In genomic region chr3:187198490-187198889, GRCh38 we compare ENCODE assay signal across 23 cellular contexts. TPM values are rescaled to one million over a fixed set of nuclear protein-coding genes. Genes with fewer than 3 reads are reported as not detected.
A peak's percentile ranks its signal among the peaks of the same experiment; 100 is the strongest.
DNase-seq lines count a peak whose midpoint lies in the region; ATAC-seq, FAIRE-seq and TF ChIP-seq lines count a peak whose summit lies in the region.
"Had no signal": no experiment of that assay in that cellular context is flagged by ENCODE, and none has a peak within 500 bp of the region (broad histone marks: within the 10 kb centered on the region; RNA-seq: fewer than 3 reads in every experiment).

No MANE protein-coding gene starts in this region.

- H3K4me3 ChIP-seq in GM12865 (ENCODE audit: low read depth, low read length): no peak overlapping the region
- no peak overlapping the region for H3K4me3 ChIP-seq in H1 (ENCODE audit: extremely low read depth in 1 of 4, insufficient read depth in 2 of 4, low read depth in 3 of 4, low read length in 4 of 4)
- H3K4me3 ChIP-seq: HAP-1 had no signal

- no peaks in the 10 kb centered on the region for H3K79me1 ChIP-seq in H1 (ENCODE audit: low read depth, low read length)

- H3K9me3 ChIP-seq in H1 (ENCODE audit: insufficient read depth in 2 of 2, low read depth in 1 of 2, low read length in 1 of 2): no peaks in the 10 kb centered on the region
- H3K9me3 ChIP-seq: HAP-1 had no signal

- H3K36me3 ChIP-seq in H1 (ENCODE audit: control insufficient read depth in 2 of 4, insufficient read depth in 4 of 4, low read length in 3 of 4): no peaks in the 10 kb centered on the region
- H3K36me3 ChIP-seq: HAP-1 had no signal

- FAIRE-seq in H1 (lab: Jason Lieb, UNC): no peak
- FAIRE-seq: D721Med had no signal

- H3K23me2 ChIP-seq in H1 (ENCODE audit: low read depth, low read length): no peaks in the 10 kb centered on the region

- no peak overlapping the region for H3K18ac ChIP-seq in H1 (ENCODE audit: extremely low read depth, low read length)

- DNase-seq in GM12865 (ENCODE audit: low read depth): peak; percentile 20
- no peak for DNase-seq in H1 (ENCODE audit: low read depth in 1 of 2, low spot score in 2 of 2)
- DNase-seq in SHP77 (lab: John Stamatoyannopoulos, UW): no peak
- DNase-seq in activated CD4-positive, alpha-beta T cell treated with anti-CD3 and anti-CD28 coated beads, Interleukin-2, amount 50 U/mL, for 48 hours: no peak
- DNase-seq in HCEC 1CT: no peak
- DNase-seq: CD8-positive, alpha-beta T cell; COR-L47; DND-41; GDM1; GOT3; HFFc6; KG1 had no signal

- ATAC-seq in GM19395 (IDR thresholded peaks at IDR 0.05; ENCODE audit: unreplicated experiment) (peak; percentile 57), HG03432 (IDR thresholded peaks at IDR 0.05; ENCODE audit: unreplicated experiment) (peak; percentile 63), GM18861 (IDR thresholded peaks at IDR 0.05; ENCODE audit: unreplicated experiment) (no peak)
- ATAC-seq: CD8-positive, alpha-beta T cell had no signal

- no peaks in the 10 kb centered on the region for H3K27me3 ChIP-seq in H1 (replicated peaks in 1 of 4; ENCODE audit: control insufficient read depth in 3 of 4, extremely low read depth in 1 of 4, insufficient read depth in 3 of 4, low read length in 3 of 4)

- no peak overlapping the region for H3K4ac ChIP-seq in H1 (replicated peaks; ENCODE audit: insufficient read length, low read depth, low read length)

- H2AK5ac ChIP-seq in H1 (ENCODE audit: low read depth, low read length): no peak overlapping the region

- no peak overlapping the region for H2BK15ac ChIP-seq in H1 (ENCODE audit: low read length)

- POLR2A ChIA-PET in H1 (lab: Charles Lee; ENCODE audit: partially characterized antibody): interaction anchor here (1.0 to 2.7 kb wide), 2 partner anchors 13 to 34 kb away, joined by 3 to 10 read pairs; no protein-coding TSS in a partner anchor

- no peak for TF ChIP-seq EP300 in H1 (IDR thresholded peaks at IDR 0.05; ENCODE audit: borderline replicate concordance in 1 of 2, low read depth in 2 of 2, low read length in 2 of 2)

- H3K23ac ChIP-seq in H1 (ENCODE audit: insufficient read length): no peak overlapping the region

- H4K5ac ChIP-seq in H1 (ENCODE audit: insufficient read length, low read depth, low read length): no peak overlapping the region

- H2BK20ac ChIP-seq in H1 (ENCODE audit: low read length): no peak overlapping the region; the same call in 1 of the 2 replicates

- TF ChIP-seq CTCF in GM12865 (IDR thresholded peaks at IDR 0.05; ENCODE audit: insufficient read depth, low read depth, low read length, missing control alignments) (no peak), H1 (IDR thresholded peaks at IDR 0.05; ENCODE audit: control extremely low read depth in 1 of 3, insufficient read depth in 1 of 3, low read depth in 1 of 3, low read length in 3 of 3) (no peak)

- H3K9ac ChIP-seq in H1 (replicated peaks in 1 of 4; ENCODE audit: extremely low read depth in 1 of 4, low read depth in 3 of 4, low read length in 3 of 4): no peak overlapping the region

- TF ChIP-seq RAD21 in H1 (IDR thresholded peaks at IDR 0.05 in 1 of 2, conservative IDR thresholded peaks at IDR 0.05 in 1 of 2; ENCODE audit: low read depth in 2 of 2, low read length in 2 of 2): no peak

- H3K56ac ChIP-seq in H1 (replicated peaks; ENCODE audit: insufficient read length, low read depth, low read length): no peak overlapping the region

- H3K14ac ChIP-seq in H1 (ENCODE audit: insufficient read length): no peak overlapping the region

- WGBS in H1 (ENCODE audit: extremely low coverage in 1 of 2, insufficient coverage in 1 of 2, insufficient read length in 1 of 2, insufficient replicate concordance in 2 of 2, low coverage in 1 of 2, low lambda C conversion rate in 2 of 2, missing lambda C conversion rate in 1 of 2), 2 experiments: 92% methylated on average over 4 of the region's 4 CpGs; no CpG with 5 or more reads in 1 of the 2 experiments

- H3K4me1 ChIP-seq in H1 (replicated peaks in 1 of 4; ENCODE audit: control insufficient read depth in 3 of 4, insufficient read depth in 4 of 4, low read length in 3 of 4): peaks cover 0 to 5% (median 1%) of the 10 kb centered on the region in 4 experiments; a peak in 2 of 7 replicates
- H3K4me1 ChIP-seq: HAP-1 had no signal

- H2BK12ac ChIP-seq in H1 (ENCODE audit: low read depth, low read length): no peak overlapping the region

- CTCF ChIA-PET in H1 (lab: Charles Lee; ENCODE audit: partially characterized antibody): interaction anchor here (1.1 to 2.3 kb wide), 3 partner anchors 34 to 120 kb away, joined by 3 to 13 read pairs (median 3); no protein-coding TSS in a partner anchor

- 0 out of 2 replicates have a peak overlapping the region, but pooled peaks have one; percentile 6 for H4K8ac ChIP-seq in H1 (ENCODE audit: extremely low read depth, insufficient read depth, low read length)

- H4K91ac ChIP-seq in H1 (replicated peaks; ENCODE audit: insufficient read length, low read length): no peak overlapping the region

- H3K27ac ChIP-seq in H1 (ENCODE audit: low read depth, low read length): no peak overlapping the region
- H3K27ac ChIP-seq: 22Rv1 had no signal

- no peak overlapping the region for H3K4me2 ChIP-seq in H1 (ENCODE audit: insufficient read depth in 1 of 2, low read depth in 2 of 2, low read length in 2 of 2)

- H2BK5ac ChIP-seq in H1 (ENCODE audit: low read depth, low read length): no peak overlapping the region

- TF ChIP-seq POLR2A in H1 (IDR thresholded peaks at IDR 0.05; ENCODE audit: control extremely low read depth in 1 of 2, low read depth in 2 of 2, low read length in 2 of 2): no peak

- no peaks in the 10 kb centered on the region for H4K20me1 ChIP-seq in H1 (replicated peaks in 1 of 2; ENCODE audit: control insufficient read depth in 1 of 2, insufficient read depth in 2 of 2, low read length in 2 of 2)

- H3K79me2 ChIP-seq in H1 (ENCODE audit: control insufficient read depth in 1 of 2, insufficient read depth in 2 of 2, low read length in 2 of 2): no peaks in the 10 kb centered on the region

- no peak overlapping the region for H2AFZ ChIP-seq in H1 (ENCODE audit: low read length)

- H2BK120ac ChIP-seq in H1 (replicated peaks; ENCODE audit: low read depth, low read length): no peak overlapping the region

TF ChIP-seq in H1, 55 proteins besides CTCF, POLR2A, EP300 and RAD21:
- TF ChIP-seq CBX8 (IDR thresholded peaks at IDR 0.05; ENCODE audit: borderline replicate concordance, low read depth, low read length) (no peak), HDAC6 (IDR thresholded peaks at IDR 0.05; ENCODE audit: low read depth, low read length) (no peak), SP2 (IDR thresholded peaks at IDR 0.05; ENCODE audit: low read length) (no peak), SUZ12 (IDR thresholded peaks at IDR 0.05; ENCODE audit: low read length) (no peak), GABPA (IDR thresholded peaks at IDR 0.05; ENCODE audit: borderline replicate concordance, insufficient read depth, low read length) (no peak), ASH2L (IDR thresholded peaks at IDR 0.05; ENCODE audit: low read length) (no peak), TAF7 (optimal IDR thresholded peaks at IDR 0.05; ENCODE audit: borderline replicate concordance, low read depth, low read length) (no peak), CEBPB (IDR thresholded peaks at IDR 0.05; ENCODE audit: low read depth, low read length) (no peak), TEAD4 (IDR thresholded peaks at IDR 0.05; ENCODE audit: low read depth, low read length) (no peak)

RNA-seq across cellular contexts. Expression of gene RTP1, which starts 1.2 kb away (rescaled TPM):
- total RNA-seq in H1 (2021; fragmentation: NEBNext Ultra II Directional; extraction: Animal tissue kit (Norgen Biotek cat#: 25700)): 3.0 and 3.2 TPM in 2 replicates
- 2.1 and 2.9 TPM in 2 replicates for polyA plus RNA-seq in H1 (2011; rRNA removed)
- polyA plus RNA-seq in H1 (2011; cell fraction: cytosol; rRNA removed): 2.6 TPM
- polyA plus RNA-seq in H1 (2011; cell fraction: nucleus; rRNA removed): 1.6 TPM
- 2.3 to 4.1 TPM (median 3.1 TPM) in 4 replicates for polyA plus RNA-seq in H1 (2012, experiment 1 of 2)
- polyA plus RNA-seq in H1 (2012, experiment 2 of 2): 1.4 TPM
- polyA plus RNA-seq in H1 (2013, experiment 1 of 2): 2.9 TPM
- 2.8 TPM for polyA plus RNA-seq in H1 (2013, experiment 2 of 2)
- 1.8 and 2.0 TPM in 2 replicates for polyA minus RNA-seq in H1 (2011; rRNA and poly(A)+ RNA removed)
- polyA minus RNA-seq in H1 (2011; cell fraction: cytosol; rRNA and poly(A)+ RNA removed): 2.9 TPM
- polyA minus RNA-seq in H1 (2011; cell fraction: nucleus; rRNA and poly(A)+ RNA removed): 2.0 TPM
- total RNA-seq: A673; CD8-positive, alpha-beta T cell; HFFc6; HT1080 had no signal
- polyA plus RNA-seq: BJ, CD14-positive monocyte, IgD-negative memory B cell had no signal

RNA-seq across cellular contexts. Expression of gene RPL39L, which starts 59.2 kb away (rescaled TPM):
- total RNA-seq in H1 (2021; fragmentation: NEBNext Ultra II Directional; extraction: Animal tissue kit (Norgen Biotek cat#: 25700)): 67.7 and 77.0 TPM in 2 replicates
- 36.8 and 51.8 TPM in 2 replicates for polyA plus RNA-seq in H1 (2011; rRNA removed)
- 59.5 TPM for polyA plus RNA-seq in H1 (2011; cell fraction: cytosol; rRNA removed)
- 43.3 TPM for polyA plus RNA-seq in H1 (2011; cell fraction: nucleus; rRNA removed)
- 96.0 to 139 TPM (median 107 TPM) in 4 replicates for polyA plus RNA-seq in H1 (2012, experiment 1 of 2)
- polyA plus RNA-seq in H1 (2012, experiment 2 of 2): 131 TPM
- 96.7 TPM for polyA plus RNA-seq in H1 (2013, experiment 1 of 2)
- 93.2 TPM for polyA plus RNA-seq in H1 (2013, experiment 2 of 2)
- polyA minus RNA-seq in H1 (2011; rRNA and poly(A)+ RNA removed): 28.6 and 30.4 TPM in 2 replicates
- 68.5 TPM for polyA minus RNA-seq in H1 (2011; cell fraction: cytosol; rRNA and poly(A)+ RNA removed)
- polyA minus RNA-seq in H1 (2011; cell fraction: nucleus; rRNA and poly(A)+ RNA removed): 96.7 TPM
- total RNA-seq: HT1080 had no signal
